In genomic region chr17:1518410-1518809, GRCh38 we compare ENCODE assay signal across 15 cellular contexts. TPM values are rescaled to one million over a fixed set of nuclear protein-coding genes. Genes with fewer than 3 reads are reported as not detected.
DNase-seq lines count a peak whose midpoint lies in the region; TF ChIP-seq lines count a peak whose summit lies in the region.
"Had no signal": no experiment of that assay in that cellular context is flagged by ENCODE, and none has a peak within 500 bp of the region (broad histone marks: within the 10 kb centered on the region; RNA-seq: fewer than 3 reads in every experiment).

No MANE protein-coding gene starts in this region.

- no peaks in the 10 kb centered on the region for H3K27me3 Mint-ChIP-seq in activated CD4-positive, alpha-beta T cell treated with anti-CD3 and anti-CD28 coated beads, Interleukin-2, amount 10 ng/mL, durations not matched to agents 24 days and 14 days
- H3K27me3 Mint-ChIP-seq in brain (peaks cover 4% of the 10 kb centered on the region), progenitor cell of endocrine pancreas (no peaks in the 10 kb centered on the region)

- H3K27me3 ChIP-seq in OCI-LY1 (ENCODE audit: insufficient read depth, low read length): no peaks in the 10 kb centered on the region
- H3K27me3 ChIP-seq: hepatocyte, left lung, upper lobe of left lung had no signal

- peak overlapping the region; percentile 88 for H3K4me3 Mint-ChIP-seq in activated CD4-positive, alpha-beta T cell treated with anti-CD3 and anti-CD28 coated beads, Interleukin-2, amount 10 ng/mL, durations not matched to agents 24 days and 14 days
- H3K4me3 Mint-ChIP-seq in brain (peak overlapping the region; percentile 83 to 95 (median 92)), progenitor cell of endocrine pancreas (ENCODE audit: low read depth) (peak overlapping the region; percentile 88)

- H3K4me3 ChIP-seq in OCI-LY1 (ENCODE audit: low read depth, low read length, poor library complexity, severe bottlenecking): no peak overlapping the region
- H3K4me3 ChIP-seq: hepatocyte, left lung, upper lobe of left lung had no signal

- no peaks in the 10 kb centered on the region for H4K20me1 ChIP-seq in OCI-LY1 (ENCODE audit: insufficient read depth, low read length)

- peak overlapping the region; percentile 61; the same call in 1 of the 2 replicates for H3K4me2 ChIP-seq in OCI-LY1 (ENCODE audit: low read length)

- TF ChIP-seq CTCF in OCI-LY1 (IDR thresholded peaks at IDR 0.05; ENCODE audit: low read length) (no peak), brain (conservative IDR thresholded peaks at IDR 0.05) (no peak), progenitor cell of endocrine pancreas (IDR thresholded peaks at IDR 0.05; ENCODE audit: unreplicated experiment) (no peak)

- H3K27ac ChIP-seq in OCI-LY1 (ENCODE audit: low read depth, low read length, poor library complexity, severe bottlenecking): no peak overlapping the region
- H3K27ac ChIP-seq: hepatocyte had no signal

- H3K4me1 Mint-ChIP-seq in activated CD4-positive, alpha-beta T cell treated with anti-CD3 and anti-CD28 coated beads, Interleukin-2, amount 10 ng/mL, durations not matched to agents 24 days and 14 days: peaks cover 17% of the 10 kb centered on the region
- peaks cover 51% of the 10 kb centered on the region for H3K4me1 Mint-ChIP-seq in brain
- peaks cover 8% of the 10 kb centered on the region for H3K4me1 Mint-ChIP-seq in progenitor cell of endocrine pancreas (ENCODE audit: low read depth)

- intact Hi-C loops in activated CD4-positive, alpha-beta T cell treated with anti-CD3 and anti-CD28 coated beads, Interleukin-2, amount 10 ng/mL, durations not matched to agents 24 days and 14 days (cut with micrococcal nuclease): loop anchor here (5.0 kb wide), 1 partner anchor 241 kb away; the partner anchor contains the start of gene TRARG1

- no peaks in the 10 kb centered on the region for H3K9me3 ChIP-seq in OCI-LY1 (ENCODE audit: low read length)
- H3K9me3 ChIP-seq: left lung, upper lobe of left lung had no signal

- no peak overlapping the region; the same call in 1 of the 2 replicates for H3K9ac ChIP-seq in OCI-LY1 (ENCODE audit: low read length)

- H3K36me3 ChIP-seq in OCI-LY1 (ENCODE audit: insufficient read depth, low read length): peaks cover 19% of the 10 kb centered on the region; the same call in 1 of the 2 replicates

- peaks cover 20% of the 10 kb centered on the region for H3K4me1 ChIP-seq in OCI-LY1 (ENCODE audit: insufficient read depth, low read length, severe bottlenecking)

- no peak for DNase-seq in activated CD4-positive, alpha-beta T cell treated with anti-CD3 and anti-CD28 coated beads, Interleukin-2, amount 10 ng/mL, durations not matched to agents 24 days and 14 days
- DNase-seq in activated CD4-positive, alpha-beta T cell treated with anti-CD3 and anti-CD28 coated beads for 48 hours: no peak
- DNase-seq in progenitor cell of endocrine pancreas (ENCODE audit: low spot score, unreplicated experiment): no peak
- DNase-seq in mucosa of gallbladder (ENCODE audit: low spot score): no peak
- DNase-seq in NCI-H2171 (lab: John Stamatoyannopoulos, UW): no peak
- DNase-seq in NK-92 (lab: John Stamatoyannopoulos, UW; ENCODE audit: unreplicated experiment): no peak
- DNase-seq: activated CD4-positive, CD25-positive, alpha-beta regulatory T cell; activated gamma-delta T cell; left lung; NCI-H774; SIG-M5; upper lobe of left lung had no signal

- H3K9me2 ChIP-seq in OCI-LY1 (ENCODE audit: low read depth, low read length): no peaks in the 10 kb centered on the region

- H3K79me2 ChIP-seq in OCI-LY1 (ENCODE audit: insufficient read depth, low read length): 0 out of 2 replicates have a peak, but pooled peaks cover 5% of the 10 kb centered on the region

- peaks cover 18% of the 10 kb centered on the region for H3K36me3 Mint-ChIP-seq in activated CD4-positive, alpha-beta T cell treated with anti-CD3 and anti-CD28 coated beads, Interleukin-2, amount 10 ng/mL, durations not matched to agents 24 days and 14 days (ENCODE audit: low read depth)
- H3K36me3 Mint-ChIP-seq in brain (peaks cover 12% of the 10 kb centered on the region), progenitor cell of endocrine pancreas (ENCODE audit: insufficient read depth) (peaks cover 2% of the 10 kb centered on the region)

- H3K9me3 Mint-ChIP-seq in activated CD4-positive, alpha-beta T cell treated with anti-CD3 and anti-CD28 coated beads, Interleukin-2, amount 10 ng/mL, durations not matched to agents 24 days and 14 days: no peaks in the 10 kb centered on the region
- H3K9me3 Mint-ChIP-seq in brain (no peaks in the 10 kb centered on the region), progenitor cell of endocrine pancreas (ENCODE audit: low read depth) (no peaks in the 10 kb centered on the region)

- H3F3A ChIP-seq in OCI-LY1 (ENCODE audit: insufficient read depth, low read length): no peaks in the 10 kb centered on the region

- H3K27ac Mint-ChIP-seq in activated CD4-positive, alpha-beta T cell treated with anti-CD3 and anti-CD28 coated beads, Interleukin-2, amount 10 ng/mL, durations not matched to agents 24 days and 14 days: no peak overlapping the region
- H3K27ac Mint-ChIP-seq in brain (peak overlapping the region in 2 of 5 experiments; percentile 18 to 79), progenitor cell of endocrine pancreas (peak overlapping the region; percentile 33)

- H2AFZ ChIP-seq in OCI-LY1 (ENCODE audit: low read length): no peak overlapping the region
- H2AFZ ChIP-seq: hepatocyte had no signal

RNA-seq across cellular contexts. Expression of gene INPP5K, which starts 2.0 kb away (rescaled TPM):
- total RNA-seq in activated CD4-positive, alpha-beta T cell treated with anti-CD3 and anti-CD28 coated beads, Interleukin-2, amount 10 ng/mL, durations not matched to agents 24 days and 14 days: 19.1 and 21.0 TPM in 2 replicates
- polyA plus RNA-seq in brain (ENCODE audit: insufficient read depth, low read depth, low replicate concordance): 50.0 TPM
- total RNA-seq in progenitor cell of endocrine pancreas: 27.1 and 29.8 TPM in 2 replicates
- total RNA-seq in mucosa of gallbladder: 38.6 TPM

RNA-seq across cellular contexts. Expression of gene MYO1C, which starts 25.9 kb away (rescaled TPM):
- 37.4 and 43.4 TPM in 2 replicates for total RNA-seq in activated CD4-positive, alpha-beta T cell treated with anti-CD3 and anti-CD28 coated beads, Interleukin-2, amount 10 ng/mL, durations not matched to agents 24 days and 14 days
- polyA plus RNA-seq in brain (ENCODE audit: insufficient read depth, low read depth, low replicate concordance): 12.8 TPM
- 64.4 and 84.0 TPM in 2 replicates for total RNA-seq in progenitor cell of endocrine pancreas
- total RNA-seq in mucosa of gallbladder: 285 TPM

RNA-seq across cellular contexts. Expression of gene PITPNA, which starts 44.2 kb away (rescaled TPM):
- 74.3 and 76.1 TPM in 2 replicates for total RNA-seq in activated CD4-positive, alpha-beta T cell treated with anti-CD3 and anti-CD28 coated beads, Interleukin-2, amount 10 ng/mL, durations not matched to agents 24 days and 14 days
- 61.6 TPM for polyA plus RNA-seq in brain (ENCODE audit: insufficient read depth, low read depth, low replicate concordance)
- total RNA-seq in progenitor cell of endocrine pancreas (63.5 and 75.0 TPM in 2 replicates), mucosa of gallbladder (81.8 TPM)
